Comparison of ENCODE assay signal across 8 cellular contexts in the genomic region with DNA sequence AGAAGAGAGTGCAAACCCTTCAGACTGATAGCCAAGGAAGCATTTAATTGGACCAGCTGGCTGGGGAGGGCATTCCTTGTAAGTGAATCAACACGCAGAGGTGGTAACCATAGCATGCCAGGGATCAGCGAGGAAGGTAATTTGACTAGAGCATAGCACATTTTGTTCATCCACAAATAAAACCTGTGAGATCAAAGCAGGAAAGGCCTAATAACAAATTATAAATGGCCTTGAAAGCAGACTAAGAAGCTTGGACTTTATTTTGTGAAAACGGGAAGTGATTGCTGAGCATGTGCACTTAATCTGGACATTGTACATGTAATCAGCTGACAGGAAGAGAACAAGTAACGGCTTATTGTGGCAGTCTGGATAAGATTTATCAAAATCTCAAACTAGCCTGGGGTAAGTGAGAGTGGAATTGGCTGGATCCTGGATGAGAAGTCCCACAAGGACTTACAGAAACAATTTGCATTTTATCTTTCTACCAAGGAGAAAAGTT. TPM values are rescaled to one million over a fixed set of nuclear protein-coding genes. Genes with fewer than 3 reads are reported as not detected.
DNase-seq lines count a peak whose midpoint lies in the region; ATAC-seq and TF ChIP-seq lines count a peak whose summit lies in the region.

No MANE protein-coding gene starts in this region.

- no peaks in the 10 kb centered on the region for H4K20me1 ChIP-seq in H9 (ENCODE audit: control insufficient read depth, insufficient read depth, insufficient read length)

- no peaks in the 10 kb centered on the region for H3K27me3 Mint-ChIP-seq in H9 (ENCODE audit: low read depth)

- no peak overlapping the region for H3K23ac ChIP-seq in H9 (ENCODE audit: insufficient read length, low read depth, low read length)

- WGBS in H9 (ENCODE audit: extremely low coverage, insufficient read length, low lambda C conversion rate), result no CpG with 5 or more reads among the region's 4 CpGs

- no peaks in the 10 kb centered on the region for H3K36me3 ChIP-seq in ACC112 (ENCODE audit: insufficient read depth, low read length)

- H3K4ac ChIP-seq in H9 (ENCODE audit: low read depth, low read length), result no peak overlapping the region

- no peak overlapping the region for H3K27ac Mint-ChIP-seq in H9

- no peak overlapping the region for H3T11ph ChIP-seq in H9 (ENCODE audit: low read length)

- no peaks in the 10 kb centered on the region for H3K9me3 Mint-ChIP-seq in H9

- H3K27ac ChIP-seq in ACC112 (ENCODE audit: low read depth, low read length) (peak overlapping the region; percentile 70), H9 (ENCODE audit: insufficient read length, low read depth, low read length) (no peak overlapping the region)

- no peaks in the 10 kb centered on the region for H3K9me3 ChIP-seq in H9 (ENCODE audit: control insufficient read depth, low read depth, low read length)

- H4K8ac ChIP-seq in H9 (replicated peaks; ENCODE audit: insufficient read length, low read depth, low read length), result no peak overlapping the region

- no peak overlapping the region for H4K5ac ChIP-seq in H9 (ENCODE audit: insufficient read length, low read depth, low read length)

- H2AFZ ChIP-seq in ACC112 (ENCODE audit: low read length, unreplicated experiment) (peak overlapping the region; percentile 99), H9 (ENCODE audit: low read length) (peak overlapping the region; percentile 40)

- H2BK15ac ChIP-seq in H9 (ENCODE audit: low read depth, low read length), result no peak overlapping the region

- no peaks in the 10 kb centered on the region for H3K79me1 ChIP-seq in H9 (ENCODE audit: insufficient read depth, low read depth, low read length, poor library complexity, severe bottlenecking)

- no peak overlapping the region for H3K56ac ChIP-seq in H9 (ENCODE audit: insufficient read length, low read depth, low read length)

- H4K91ac ChIP-seq in H9 (ENCODE audit: insufficient read length, low read depth, low read length), result no peak overlapping the region

- H2BK12ac ChIP-seq in H9 (ENCODE audit: insufficient read length, low read depth, low read length), result no peak overlapping the region

- no peak overlapping the region for H2BK5ac ChIP-seq in H9 (ENCODE audit: insufficient read length, low read length)

- H3K23me2 ChIP-seq in H9 (ENCODE audit: insufficient read length, low read depth, low read length, poor library complexity, severe bottlenecking), result no peaks in the 10 kb centered on the region

- peaks cover 33 to 38% of the 10 kb centered on the region in 2 experiments for H3K4me1 Mint-ChIP-seq in H9

- H2AK5ac ChIP-seq in H9 (ENCODE audit: insufficient read length, low read length), result no peak overlapping the region

- no peaks in the 10 kb centered on the region for H3K36me3 Mint-ChIP-seq in H9 (ENCODE audit: insufficient read depth in 1 of 3, low read depth in 3 of 3)

- H3K4me3 Mint-ChIP-seq in H9, result no peak overlapping the region

- no peak overlapping the region for H3K18ac ChIP-seq in H9 (ENCODE audit: insufficient read length, low read depth, low read length)

- no peak overlapping the region for H3K14ac ChIP-seq in H9 (ENCODE audit: insufficient read depth, low read length)

- H3K4me1 ChIP-seq in ACC112 (ENCODE audit: control insufficient read depth, insufficient read depth, low read length, unreplicated experiment) (peaks cover 30% of the 10 kb centered on the region), H9 (ENCODE audit: insufficient read depth, low read length) (no peaks in the 10 kb centered on the region; the same call in 1 of the 2 replicates)

- H3K9ac ChIP-seq in H9 (ENCODE audit: extremely low read depth, insufficient read length, low read length), result no peak overlapping the region

- DNase-seq in H9 (no peak), SW480 (ENCODE audit: low spot score) (peak; percentile 81), foreskin melanocyte (peak; percentile 75), retinal pigment epithelial cell (ENCODE audit: low read depth) (peak; percentile 73), amniotic stem cell (lab: John Stamatoyannopoulos, UW) (no peak)
- DNase-seq in effector CD8-positive, alpha-beta T cell (lab: John Stamatoyannopoulos, UW), result no peak

- no peak for ATAC-seq in HG02981 (IDR thresholded peaks at IDR 0.05; ENCODE audit: unreplicated experiment)

- no peak overlapping the region for H2BK120ac ChIP-seq in H9 (ENCODE audit: low read depth, low read length, poor library complexity, severe bottlenecking)

- H3K4me2 ChIP-seq in H9 (ENCODE audit: insufficient read depth, insufficient read length, low read length), result no peak overlapping the region

- no peaks in the 10 kb centered on the region for H3K27me3 ChIP-seq in ACC112 (ENCODE audit: insufficient read depth, low read length)
- no peaks in the 10 kb centered on the region for H3K27me3 ChIP-seq in H9 (ENCODE audit: insufficient read depth, low read length)

- H3K79me2 ChIP-seq in ACC112 (ENCODE audit: control insufficient read depth, insufficient read depth, low read length, unreplicated experiment) (no peaks in the 10 kb centered on the region), H9 (ENCODE audit: insufficient read depth, low read length) (no peaks in the 10 kb centered on the region)

- H3K4me3 ChIP-seq in ACC112 (ENCODE audit: low read depth, low read length), result peak overlapping the region; percentile 34
- H3K4me3 ChIP-seq in retinal pigment epithelial cell (ENCODE audit: low read length), result no peak overlapping the region

- H2BK20ac ChIP-seq in H9 (ENCODE audit: low read depth, low read length, poor library complexity, severe bottlenecking), result no peak overlapping the region

- TF ChIP-seq CTCF in H9 (conservative IDR thresholded peaks at IDR 0.05), result no peak
- TF ChIP-seq CTCF in retinal pigment epithelial cell (conservative IDR thresholded peaks at IDR 0.05; ENCODE audit: low read depth, low read length), result no peak

RNA-seq across cellular contexts. Expression of gene CD55, which starts 11.7 kb away (rescaled TPM):
- 17.3 and 18.3 TPM in 2 replicates for total RNA-seq in H9 (2021)

Comparison
In these comparisons a context has a peak if more than half of its experiments do, and no peak if none do; other contexts are left out.
1. DNase-seq: peak in SW480 (single experiment), foreskin melanocyte (single experiment) and retinal pigment epithelial cell (single experiment); none in H9 (single experiment), amniotic stem cell (single experiment) and effector CD8-positive, alpha-beta T cell (single experiment).